In the genomic region with DNA sequence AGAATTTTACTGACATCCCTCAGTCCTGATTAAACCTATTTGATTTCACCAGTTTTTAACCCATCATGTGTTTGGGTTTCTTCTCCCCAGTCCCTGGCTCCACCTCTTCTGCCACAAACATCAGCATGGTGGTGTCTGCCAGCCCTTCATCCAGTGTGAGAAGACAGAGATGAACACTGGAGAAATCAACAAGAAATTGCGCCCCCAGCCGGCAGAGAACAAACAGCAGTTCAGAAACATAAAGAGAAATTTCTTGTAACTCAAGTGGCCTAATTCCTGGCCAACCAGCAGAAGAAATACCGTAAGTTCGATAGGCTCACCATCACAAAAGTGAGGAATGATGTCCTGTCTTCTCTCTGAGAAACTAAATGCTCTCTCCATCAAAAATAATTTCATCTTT, we compare ENCODE assay signal across 10 cellular contexts. TPM values are rescaled to one million over a fixed set of nuclear protein-coding genes. Genes with fewer than 3 reads are reported as not detected.
DNase-seq lines count a peak whose midpoint lies in the region; ATAC-seq and TF ChIP-seq lines count a peak whose summit lies in the region.
"Had no signal": no experiment of that assay in that cellular context is flagged by ENCODE, and none has a peak within 500 bp of the region (broad histone marks: within the 10 kb centered on the region; RNA-seq: fewer than 3 reads in every experiment).

No MANE protein-coding gene starts in this region.

- H3K27me3 ChIP-seq in SK-N-SH (ENCODE audit: insufficient read depth) = peaks cover 72% of the 10 kb centered on the region; the same call in 1 of the 2 replicates

- no peaks in the 10 kb centered on the region for H3K4me1 Mint-ChIP-seq in immature natural killer cell

- CTCF ChIA-PET in SK-N-SH (lab: Yijun Ruan, JAX) = no interaction called here

- TF ChIP-seq RAD21 in SK-N-SH (IDR thresholded peaks at IDR 0.05; ENCODE audit: low read length) = no peak

- H3K4me1 ChIP-seq in SK-N-SH (ENCODE audit: control insufficient read depth in 1 of 2, insufficient read depth in 2 of 2, low read depth in 1 of 2, low read length in 1 of 2) = no peaks in the 10 kb centered on the region
- H3K4me1 ChIP-seq: HAP-1 had no signal

- no peak for ATAC-seq in HG03097 (IDR thresholded peaks at IDR 0.05; ENCODE audit: low FRiP score, unreplicated experiment)
- ATAC-seq in HG03571 (IDR thresholded peaks at IDR 0.05; ENCODE audit: unreplicated experiment) = no peak

- no peaks in the 10 kb centered on the region for H3K79me2 ChIP-seq in SK-N-SH (ENCODE audit: insufficient read depth)

- no peak overlapping the region for H2AFZ ChIP-seq in SK-N-SH (ENCODE audit: low read depth)

- 27% methylated on average over 4 of the region's 4 CpGs for WGBS in SK-N-SH (ENCODE audit: low lambda C conversion rate)

- no peak overlapping the region for H3K27ac ChIP-seq in SK-N-SH (ENCODE audit: low read depth in 2 of 2, low read length in 1 of 2)

- TF ChIP-seq EP300 in SK-N-SH (IDR thresholded peaks at IDR 0.05; ENCODE audit: borderline replicate concordance in 1 of 2, low read depth in 1 of 2, low read length in 1 of 2) = no peak

- no peaks in the 10 kb centered on the region for H3K36me3 Mint-ChIP-seq in immature natural killer cell

- H3K9me2 ChIP-seq in SK-N-SH = no peaks in the 10 kb centered on the region

- H3K9me3 Mint-ChIP-seq in immature natural killer cell = no peaks in the 10 kb centered on the region

- H3K4me3 ChIP-seq in AG09309 (ENCODE audit: control insufficient read depth, low read depth, low read length) (no peak overlapping the region), SK-N-SH (ENCODE audit: low read depth in 2 of 2, low read length in 1 of 2) (no peak overlapping the region), fibroblast of the aortic adventitia (ENCODE audit: low read depth, low read length) (no peak overlapping the region)
- H3K4me3 ChIP-seq: HAP-1 had no signal

- no peak overlapping the region for H3K4me3 Mint-ChIP-seq in immature natural killer cell

- no peaks in the 10 kb centered on the region for H3K36me3 ChIP-seq in SK-N-SH (replicated peaks in 1 of 2; ENCODE audit: control insufficient read depth in 1 of 2, insufficient read depth in 2 of 2, low read length in 1 of 2)
- H3K36me3 ChIP-seq: HAP-1 had no signal

- no peaks in the 10 kb centered on the region for H4K20me1 ChIP-seq in SK-N-SH (ENCODE audit: insufficient read depth)

- DNase-seq in AG09309 (ENCODE audit: low read depth) = no peak
- DNase-seq in GM10266 (ENCODE audit: extremely low spot score) = no peak
- DNase-seq in SK-N-SH = no peak
- no peak for DNase-seq in fibroblast of the aortic adventitia (ENCODE audit: low read depth)
- no peak for DNase-seq in immature natural killer cell
- no peak for DNase-seq in activated CD4-positive, CD25-positive, alpha-beta regulatory T cell treated with anti-CD3 and anti-CD28 coated beads, Interleukin-2, amount 50 U/mL, for 72 hours
- DNase-seq: activated T-cell treated with anti-CD3 and anti-CD28 coated beads, Interleukin-2, amount 50 U/mL, for 1 hour had no signal

- H3K9ac ChIP-seq in SK-N-SH = no peak overlapping the region

- H3K27ac Mint-ChIP-seq in immature natural killer cell = no peak overlapping the region

- peaks cover 2 to 7% (median 4%) of the 10 kb centered on the region in 3 donors for H3K27me3 Mint-ChIP-seq in immature natural killer cell (ENCODE audit: low read depth in 3 of 3)

- peak; percentile 36 for TF ChIP-seq CTCF in AG09309 (IDR thresholded peaks at IDR 0.05; ENCODE audit: control insufficient read depth, insufficient read depth, low read depth, low read length, missing control alignments)
- TF ChIP-seq CTCF in GM10266 (IDR thresholded peaks at IDR 0.05; ENCODE audit: control insufficient read depth, insufficient read depth, low read depth, missing control alignments) = peak; percentile 36
- TF ChIP-seq CTCF in SK-N-SH (IDR thresholded peaks at IDR 0.05) = peak; percentile 51
- TF ChIP-seq CTCF in fibroblast of the aortic adventitia (IDR thresholded peaks at IDR 0.05; ENCODE audit: insufficient read depth, low read length) = peak; percentile 39

- no peaks in the 10 kb centered on the region for H3F3A ChIP-seq in SK-N-SH (replicated peaks; ENCODE audit: insufficient read depth)

- POLR2A ChIA-PET in SK-N-SH (lab: Yijun Ruan, JAX) = no interaction called here

- H3K9me3 ChIP-seq in SK-N-SH = no peaks in the 10 kb centered on the region
- H3K9me3 ChIP-seq: HAP-1 had no signal

- no peak overlapping the region for H3K4me2 ChIP-seq in SK-N-SH

TF ChIP-seq in SK-N-SH, 30 proteins besides CTCF, POLR2A, EP300 and RAD21:
- TF ChIP-seq, protein P1, sequence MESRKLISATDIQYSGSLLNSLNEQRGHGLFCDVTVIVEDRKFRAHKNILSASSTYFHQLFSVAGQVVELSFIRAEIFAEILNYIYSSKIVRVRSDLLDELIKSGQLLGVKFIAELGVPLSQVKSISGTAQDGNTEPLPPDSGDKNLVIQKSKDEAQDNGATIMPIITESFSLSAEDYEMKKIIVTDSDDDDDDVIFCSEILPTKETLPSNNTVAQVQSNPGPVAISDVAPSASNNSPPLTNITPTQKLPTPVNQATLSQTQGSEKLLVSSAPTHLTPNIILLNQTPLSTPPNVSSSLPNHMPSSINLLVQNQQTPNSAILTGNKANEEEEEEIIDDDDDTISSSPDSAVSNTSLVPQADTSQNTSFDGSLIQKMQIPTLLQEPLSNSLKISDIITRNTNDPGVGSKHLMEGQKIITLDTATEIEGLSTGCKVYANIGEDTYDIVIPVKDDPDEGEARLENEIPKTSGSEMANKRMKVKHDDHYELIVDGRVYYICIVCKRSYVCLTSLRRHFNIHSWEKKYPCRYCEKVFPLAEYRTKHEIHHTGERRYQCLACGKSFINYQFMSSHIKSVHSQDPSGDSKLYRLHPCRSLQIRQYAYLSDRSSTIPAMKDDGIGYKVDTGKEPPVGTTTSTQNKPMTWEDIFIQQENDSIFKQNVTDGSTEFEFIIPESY (IDR thresholded peaks at IDR 0.05; ENCODE audit: borderline replicate concordance, low read depth) = no peak
- TF ChIP-seq FOXM1 (IDR thresholded peaks at IDR 0.05; ENCODE audit: low read depth) (no peak), POLR2AphosphoS5 (IDR thresholded peaks at IDR 0.05; ENCODE audit: low read depth, low read length) (no peak), SIN3A (IDR thresholded peaks at IDR 0.05; ENCODE audit: borderline replicate concordance, low read depth, low read length) (no peak), TEAD4 (IDR thresholded peaks at IDR 0.05; ENCODE audit: borderline replicate concordance, insufficient read depth) (no peak), USF1 (IDR thresholded peaks at IDR 0.05; ENCODE audit: borderline replicate concordance, low read depth) (no peak), NRF1 (IDR thresholded peaks at IDR 0.05; ENCODE audit: low read depth, low read length) (no peak)

RNA-seq across cellular contexts. Expression of gene S100A11, which starts 18.3 kb away (rescaled TPM):
- polyA plus RNA-seq in SK-N-SH (2012; rRNA removed) (565 and 736 TPM in 2 replicates), immature natural killer cell (100 to 1,000 TPM; 331 to 469 (median 429) TPM)
- 703 and 835 TPM in 2 replicates for polyA plus RNA-seq in SK-N-SH (2012; cell fraction: cytosol; rRNA removed)
- 163 and 193 TPM in 2 replicates for polyA plus RNA-seq in SK-N-SH (2012; cell fraction: nucleus; rRNA removed)
- 28.9 and 381 TPM in 2 replicates for total RNA-seq in fibroblast of the aortic adventitia (ENCODE audit: low replicate concordance)

RNA-seq across cellular contexts. Expression of gene S100A10, which starts 24.9 kb away (rescaled TPM):
- polyA plus RNA-seq in SK-N-SH (2012; rRNA removed) = 141 and 161 TPM in 2 replicates
- polyA plus RNA-seq in SK-N-SH (2012; cell fraction: cytosol; rRNA removed) = 216 and 299 TPM in 2 replicates
- 49.3 and 52.3 TPM in 2 replicates for polyA plus RNA-seq in SK-N-SH (2012; cell fraction: nucleus; rRNA removed)
- 271 and 340 TPM in 2 replicates for total RNA-seq in fibroblast of the aortic adventitia (ENCODE audit: low replicate concordance)
- 100 to 1,000 TPM; 445 to 680 (median 567) TPM for polyA plus RNA-seq in immature natural killer cell
